9 cellular contexts compared by ENCODE assay signal in the genomic region with DNA sequence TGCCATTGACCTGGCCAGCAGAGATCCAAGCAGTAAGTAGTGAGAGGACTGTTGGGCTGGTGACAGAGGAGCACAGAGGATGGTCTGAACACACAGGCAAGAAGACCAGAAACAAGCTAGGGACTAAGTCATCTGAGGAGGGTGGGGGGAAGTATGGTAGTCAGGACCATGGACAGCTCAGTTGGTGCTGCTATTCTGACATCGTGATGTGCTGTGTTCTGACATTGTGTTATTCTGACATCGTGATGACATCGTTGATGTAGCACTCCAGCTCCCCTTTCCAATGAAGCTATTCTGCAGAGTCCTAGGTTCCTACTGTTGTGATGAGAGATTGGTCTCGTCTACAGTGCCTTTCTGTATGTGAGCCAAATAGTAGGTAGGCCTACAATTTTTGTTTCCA. TPM values are rescaled to one million over a fixed set of nuclear protein-coding genes. Genes with fewer than 3 reads are reported as not detected.
A peak's percentile ranks its signal among the peaks of the same experiment; 100 is the strongest.
DNase-seq lines count a peak whose midpoint lies in the region; ATAC-seq, FAIRE-seq and TF ChIP-seq lines count a peak whose summit lies in the region.
"Had no signal": no experiment of that assay in that cellular context is flagged by ENCODE, and none has a peak within 500 bp of the region (broad histone marks: within the 10 kb centered on the region; RNA-seq: fewer than 3 reads in every experiment).

No MANE protein-coding gene starts in this region.

- peak; percentile 15 for DNase-seq in GM18507 (ENCODE audit: extremely low spot score, insufficient read length, low read depth)
- peak; percentile 67 for DNase-seq in NAMALWA (ENCODE audit: low spot score)
- peak; percentile 10 for DNase-seq in activated T-cell treated with anti-CD3 and anti-CD28 coated beads for 4 hours
- DNase-seq in foreskin melanocyte = peak; percentile 57
- peak; percentile 12 for DNase-seq in smooth muscle cell (lab: John Stamatoyannopoulos, UW; ENCODE audit: unreplicated experiment)
- DNase-seq in DMS114 treated with DMSO at 0.1 percent for 48 hours (lab: John Stamatoyannopoulos, UW; ENCODE audit: unreplicated experiment) = no peak

- no peaks in the 10 kb centered on the region for H3K4me1 ChIP-seq in smooth muscle cell (ENCODE audit: low read depth)

- H3K36me3 ChIP-seq in smooth muscle cell (ENCODE audit: low read depth) = no peaks in the 10 kb centered on the region

- peak; percentile 49 for FAIRE-seq in GM18507 (lab: Jason Lieb, UNC)

- H3K4me2 ChIP-seq in smooth muscle cell = no peak overlapping the region

- H3K9me3 ChIP-seq in smooth muscle cell (replicated peaks; ENCODE audit: low read depth) = no peaks in the 10 kb centered on the region

- no peak for TF ChIP-seq CTCF in smooth muscle cell (IDR thresholded peaks at IDR 0.05; ENCODE audit: borderline replicate concordance, insufficient read depth, poor library complexity, severe bottlenecking)

- no peak overlapping the region for H2AFZ ChIP-seq in smooth muscle cell (ENCODE audit: low read depth)

- no peaks in the 10 kb centered on the region for H3K79me2 ChIP-seq in smooth muscle cell (ENCODE audit: low read depth)

- no peak for ATAC-seq in GM21737 (IDR thresholded peaks at IDR 0.05; ENCODE audit: unreplicated experiment)
- ATAC-seq in HG02870 (IDR thresholded peaks at IDR 0.05; ENCODE audit: unreplicated experiment) = no peak

- H3K27ac ChIP-seq in smooth muscle cell (ENCODE audit: low read depth) = no peak overlapping the region

- H3K9ac ChIP-seq in smooth muscle cell (ENCODE audit: low read depth) = no peak overlapping the region

- WGBS in smooth muscle cell (ENCODE audit: low lambda C conversion rate) = 23% methylated on average over 4 of the region's 4 CpGs

- no peaks in the 10 kb centered on the region for H3K27me3 ChIP-seq in smooth muscle cell (ENCODE audit: low read depth)

- H4K20me1 ChIP-seq in smooth muscle cell (ENCODE audit: low read depth) = no peaks in the 10 kb centered on the region

- H3F3A ChIP-seq in smooth muscle cell (ENCODE audit: low read depth) = no peaks in the 10 kb centered on the region

- H3K4me3 ChIP-seq in smooth muscle cell = no peak overlapping the region

RNA-seq across cellular contexts. Expression of gene CFAP206, which starts 28.7 kb away (rescaled TPM):
- total RNA-seq in smooth muscle cell = 0.72 and 2.0 TPM in 2 replicates
- polyA plus RNA-seq in smooth muscle cell = 0.21 and 0.53 TPM in 2 replicates
- total RNA-seq: skeletal muscle tissue had no signal

RNA-seq across cellular contexts. Expression of gene SLC35A1, which starts 36.3 kb away (rescaled TPM):
- total RNA-seq in smooth muscle cell = 23.9 and 27.0 TPM in 2 replicates
- polyA plus RNA-seq in smooth muscle cell = 19.9 and 21.5 TPM in 2 replicates
